1 cellular context compared by ENCODE assay signal in genomic region chr22:41468381-41469217, GRCh38.
A peak's percentile ranks its signal among the peaks of the same experiment; 100 is the strongest.
TF ChIP-seq lines count a peak whose summit lies in the region.

Gene ACO2 (plus strand): TSS chr22:41469117. CDS start chr22:41469147, 30 bp downstream.
A gene with protein sequence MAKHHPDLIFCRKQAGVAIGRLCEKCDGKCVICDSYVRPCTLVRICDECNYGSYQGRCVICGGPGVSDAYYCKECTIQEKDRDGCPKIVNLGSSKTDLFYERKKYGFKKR (minus strand): TSS chr22:41468692. CDS start chr22:41468653, 39 bp downstream.

TF ChIP-seq in GM23338, 12 proteins besides CTCF, POLR2A, EP300 and RAD21 (continued from another document):
- TF ChIP-seq, protein P1, sequence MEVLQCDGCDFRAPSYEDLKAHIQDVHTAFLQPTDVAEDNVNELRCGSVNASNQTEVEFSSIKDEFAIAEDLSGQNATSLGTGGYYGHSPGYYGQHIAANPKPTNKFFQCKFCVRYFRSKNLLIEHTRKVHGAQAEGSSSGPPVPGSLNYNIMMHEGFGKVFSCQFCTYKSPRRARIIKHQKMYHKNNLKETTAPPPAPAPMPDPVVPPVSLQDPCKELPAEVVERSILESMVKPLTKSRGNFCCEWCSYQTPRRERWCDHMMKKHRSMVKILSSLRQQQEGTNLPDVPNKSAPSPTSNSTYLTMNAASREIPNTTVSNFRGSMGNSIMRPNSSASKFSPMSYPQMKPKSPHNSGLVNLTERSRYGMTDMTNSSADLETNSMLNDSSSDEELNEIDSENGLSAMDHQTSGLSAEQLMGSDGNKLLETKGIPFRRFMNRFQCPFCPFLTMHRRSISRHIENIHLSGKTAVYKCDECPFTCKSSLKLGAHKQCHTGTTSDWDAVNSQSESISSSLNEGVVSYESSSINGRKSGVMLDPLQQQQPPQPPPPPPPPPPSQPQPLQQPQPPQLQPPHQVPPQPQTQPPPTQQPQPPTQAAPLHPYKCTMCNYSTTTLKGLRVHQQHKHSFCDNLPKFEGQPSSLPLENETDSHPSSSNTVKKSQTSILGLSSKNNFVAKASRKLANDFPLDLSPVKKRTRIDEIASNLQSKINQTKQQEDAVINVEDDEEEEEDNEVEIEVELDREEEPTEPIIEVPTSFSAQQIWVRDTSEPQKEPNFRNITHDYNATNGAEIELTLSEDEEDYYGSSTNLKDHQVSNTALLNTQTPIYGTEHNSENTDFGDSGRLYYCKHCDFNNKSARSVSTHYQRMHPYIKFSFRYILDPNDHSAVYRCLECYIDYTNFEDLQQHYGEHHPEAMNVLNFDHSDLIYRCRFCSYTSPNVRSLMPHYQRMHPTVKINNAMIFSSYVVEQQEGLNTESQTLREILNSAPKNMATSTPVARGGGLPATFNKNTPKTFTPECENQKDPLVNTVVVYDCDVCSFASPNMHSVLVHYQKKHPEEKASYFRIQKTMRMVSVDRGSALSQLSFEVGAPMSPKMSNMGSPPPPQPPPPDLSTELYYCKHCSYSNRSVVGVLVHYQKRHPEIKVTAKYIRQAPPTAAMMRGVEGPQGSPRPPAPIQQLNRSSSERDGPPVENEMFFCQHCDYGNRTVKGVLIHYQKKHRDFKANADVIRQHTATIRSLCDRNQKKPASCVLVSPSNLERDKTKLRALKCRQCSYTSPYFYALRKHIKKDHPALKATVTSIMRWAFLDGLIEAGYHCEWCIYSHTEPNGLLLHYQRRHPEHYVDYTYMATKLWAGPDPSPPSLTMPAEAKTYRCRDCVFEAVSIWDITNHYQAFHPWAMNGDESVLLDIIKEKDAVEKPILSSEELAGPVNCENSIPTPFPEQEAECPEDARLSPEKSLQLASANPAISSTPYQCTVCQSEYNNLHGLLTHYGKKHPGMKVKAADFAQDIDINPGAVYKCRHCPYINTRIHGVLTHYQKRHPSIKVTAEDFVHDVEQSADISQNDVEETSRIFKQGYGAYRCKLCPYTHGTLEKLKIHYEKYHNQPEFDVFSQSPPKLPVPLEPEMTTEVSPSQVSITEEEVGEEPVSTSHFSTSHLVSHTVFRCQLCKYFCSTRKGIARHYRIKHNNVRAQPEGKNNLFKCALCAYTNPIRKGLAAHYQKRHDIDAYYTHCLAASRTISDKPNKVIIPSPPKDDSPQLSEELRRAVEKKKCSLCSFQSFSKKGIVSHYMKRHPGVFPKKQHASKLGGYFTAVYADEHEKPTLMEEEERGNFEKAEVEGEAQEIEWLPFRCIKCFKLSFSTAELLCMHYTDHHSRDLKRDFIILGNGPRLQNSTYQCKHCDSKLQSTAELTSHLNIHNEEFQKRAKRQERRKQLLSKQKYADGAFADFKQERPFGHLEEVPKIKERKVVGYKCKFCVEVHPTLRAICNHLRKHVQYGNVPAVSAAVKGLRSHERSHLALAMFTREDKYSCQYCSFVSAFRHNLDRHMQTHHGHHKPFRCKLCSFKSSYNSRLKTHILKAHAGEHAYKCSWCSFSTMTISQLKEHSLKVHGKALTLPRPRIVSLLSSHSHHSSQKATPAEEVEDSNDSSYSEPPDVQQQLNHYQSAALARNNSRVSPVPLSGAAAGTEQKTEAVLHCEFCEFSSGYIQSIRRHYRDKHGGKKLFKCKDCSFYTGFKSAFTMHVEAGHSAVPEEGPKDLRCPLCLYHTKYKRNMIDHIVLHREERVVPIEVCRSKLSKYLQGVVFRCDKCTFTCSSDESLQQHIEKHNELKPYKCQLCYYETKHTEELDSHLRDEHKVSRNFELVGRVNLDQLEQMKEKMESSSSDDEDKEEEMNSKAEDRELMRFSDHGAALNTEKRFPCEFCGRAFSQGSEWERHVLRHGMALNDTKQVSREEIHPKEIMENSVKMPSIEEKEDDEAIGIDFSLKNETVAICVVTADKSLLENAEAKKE (CRISPR knock-in tag; IDR thresholded peaks at IDR 0.05): no peak
- TF ChIP-seq JUNB (IDR thresholded peaks at IDR 0.05; ENCODE audit: unreplicated experiment) (no peak), EZH2 (IDR thresholded peaks at IDR 0.05; ENCODE audit: low read depth, unreplicated experiment) (no peak), CREB1 (CRISPR knock-in tag; IDR thresholded peaks at IDR 0.05; ENCODE audit: low read depth) (peak; percentile 98), STAT1 (IDR thresholded peaks at IDR 0.05; ENCODE audit: unreplicated experiment) (no peak), POLR2AphosphoS5 (IDR thresholded peaks at IDR 0.05; ENCODE audit: low read depth) (peak; percentile 73), EZH2phosphoT487 (IDR thresholded peaks at IDR 0.05; ENCODE audit: unreplicated experiment) (no peak), NANOG (IDR thresholded peaks at IDR 0.05; ENCODE audit: borderline replicate concordance) (no peak), ZNF114 (CRISPR knock-in tag; IDR thresholded peaks at IDR 0.05) (no peak)
